Comparison of ENCODE assay signal across 26 cellular contexts in genomic region chr1:50218344-50218743, GRCh38.
"Had no signal": no experiment of that assay in that cellular context is flagged by ENCODE, and none has a peak within 500 bp of the region (broad histone marks: within the 10 kb centered on the region; RNA-seq: fewer than 3 reads in every experiment).

No MANE protein-coding gene starts in this region.

- H3K4me3 ChIP-seq: left lung, lower lobe of right lung, pancreas, prostate gland, skin epidermis, tibial nerve, uterus had no signal

- H3K27me3 Mint-ChIP-seq: stimulated activated naive B cell treated with anti-CD40 and anti-IgM and Interleukin-4, amounts not matched to agents 10 μg/mL and 1 μg/mL and 100 μg/mL, for 72 hours; stimulated activated naive CD8-positive, alpha-beta T cell treated with anti-CD3 and anti-CD28 coated beads, Interleukin-15, Interleukin-2, amounts not matched to agents 100 ng/mL and 50 ng/mL, for 24 hours; type B pancreatic cell had no signal

- H3K4me1 Mint-ChIP-seq: naive thymus-derived CD8-positive, alpha-beta T cell; nephron; neural crest cell; stimulated activated naive B cell treated with anti-CD40 and anti-IgM and Interleukin-4, amounts not matched to agents 10 μg/mL and 1 μg/mL and 100 μg/mL, for 72 hours had no signal

- H3K4me3 Mint-ChIP-seq: naive thymus-derived CD8-positive, alpha-beta T cell; nephron; neural crest cell; stimulated activated naive B cell treated with anti-CD40 and anti-IgM and Interleukin-4, amounts not matched to agents 10 μg/mL and 1 μg/mL and 100 μg/mL, for 72 hours; stimulated activated naive CD8-positive, alpha-beta T cell treated with anti-CD3 and anti-CD28 coated beads, Interleukin-15, Interleukin-2, amounts not matched to agents 100 ng/mL and 50 ng/mL, for 24 hours; type B pancreatic cell had no signal

- H3K9me3 ChIP-seq: left lung, lower lobe of right lung, pancreas, prostate gland, tibial nerve, uterus had no signal

- H3K9me3 Mint-ChIP-seq: stimulated activated naive B cell treated with anti-CD40 and anti-IgM and Interleukin-4, amounts not matched to agents 10 μg/mL and 1 μg/mL and 100 μg/mL, for 72 hours; stimulated activated naive CD8-positive, alpha-beta T cell treated with anti-CD3 and anti-CD28 coated beads, Interleukin-15, Interleukin-2, amounts not matched to agents 100 ng/mL and 50 ng/mL, for 24 hours; type B pancreatic cell had no signal

- H3K36me3 Mint-ChIP-seq: naive thymus-derived CD8-positive, alpha-beta T cell; stimulated activated naive B cell treated with anti-CD40 and anti-IgM and Interleukin-4, amounts not matched to agents 10 μg/mL and 1 μg/mL and 100 μg/mL, for 72 hours; type B pancreatic cell had no signal

- H3K27ac Mint-ChIP-seq: naive thymus-derived CD8-positive, alpha-beta T cell; nephron; stimulated activated naive B cell treated with anti-CD40 and anti-IgM and Interleukin-4, amounts not matched to agents 10 μg/mL and 1 μg/mL and 100 μg/mL, for 72 hours; stimulated activated naive CD8-positive, alpha-beta T cell treated with anti-CD3 and anti-CD28 coated beads, Interleukin-15, Interleukin-2, amounts not matched to agents 100 ng/mL and 50 ng/mL, for 24 hours; type B pancreatic cell had no signal

- H3K36me3 ChIP-seq: left lung, lower lobe of right lung, pancreas, prostate gland, tibial nerve, uterus had no signal

- DNase-seq: kidney; left colon; left lung; lower lobe of right lung; mammary epithelial cell; mesenchymal stem cell; naive thymus-derived CD8-positive, alpha-beta T cell; nucleus accumbens; pancreas; posterior cingulate gyrus; retina; right cardiac atrium; stimulated activated CD4-positive, alpha-beta T cell treated with anti-CD3 and anti-CD28 coated beads, Interleukin-12 subunit alpha, Interleukin-12 subunit beta, amount 100 ng/mL, for 4 hours; stimulated activated CD4-positive, alpha-beta T cell treated with anti-CD3 and anti-CD28 coated beads, Interleukin-15, amount 100 ng/mL, for 24 hours; stimulated activated CD4-positive, alpha-beta T cell treated with anti-CD3 and anti-CD28 coated beads, Interleukin-2, amount 100 ng/mL, for 24 hours; stimulated activated CD4-positive, alpha-beta T cell treated with anti-CD3 and anti-CD28 coated beads, Interleukin-4, amount 100 ng/mL, for 1 hour; stimulated activated naive B cell treated with anti-CD40 and anti-IgM and Interleukin-4, amounts not matched to agents 10 μg/mL and 1 μg/mL and 100 μg/mL, for 72 hours; uterus had no signal

- H3K27me3 ChIP-seq: left lung, pancreas, tibial nerve, uterus had no signal

- H3K4me1 ChIP-seq: left lung, lower lobe of right lung, pancreas, prostate gland, tibial nerve, uterus had no signal

- ATAC-seq: left colon; left lung; lower lobe of right lung; naive thymus-derived CD8-positive, alpha-beta T cell; pancreas; right cardiac atrium; sciatic nerve; stimulated activated naive B cell treated with anti-CD40 and anti-IgM and Interleukin-4, amounts not matched to agents 10 μg/mL and 1 μg/mL and 100 μg/mL, for 72 hours had no signal

- H3K27ac ChIP-seq: left lung, lower lobe of right lung, pancreas, prostate gland, skin epidermis, tibial nerve, uterus had no signal
